1 cellular context compared by ENCODE assay signal in the genomic region with DNA sequence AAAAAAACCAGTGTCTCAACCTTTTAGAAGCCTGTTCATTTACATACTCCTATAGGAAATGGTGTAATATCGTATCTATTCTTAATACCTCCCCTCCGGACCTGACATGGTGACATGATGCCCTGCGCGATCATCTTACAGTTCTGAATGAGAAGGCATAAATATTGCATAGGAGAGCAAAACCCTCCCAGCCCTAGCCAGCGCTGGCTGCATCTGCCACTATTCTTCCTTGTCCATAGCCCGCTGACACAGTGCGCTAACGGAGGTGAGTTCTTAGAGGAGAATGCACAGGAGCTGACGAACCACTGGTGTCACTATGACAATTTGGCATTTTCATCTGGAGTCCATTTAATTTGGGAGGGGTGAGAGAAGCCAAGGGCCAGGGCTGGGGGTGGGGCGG.
TF ChIP-seq lines count a peak whose summit lies in the region.

No MANE protein-coding gene starts in this region.

TF ChIP-seq in HCT116, 20 proteins besides CTCF, POLR2A, EP300 and RAD21 (continued from another document):
- TF ChIP-seq, protein P1, sequence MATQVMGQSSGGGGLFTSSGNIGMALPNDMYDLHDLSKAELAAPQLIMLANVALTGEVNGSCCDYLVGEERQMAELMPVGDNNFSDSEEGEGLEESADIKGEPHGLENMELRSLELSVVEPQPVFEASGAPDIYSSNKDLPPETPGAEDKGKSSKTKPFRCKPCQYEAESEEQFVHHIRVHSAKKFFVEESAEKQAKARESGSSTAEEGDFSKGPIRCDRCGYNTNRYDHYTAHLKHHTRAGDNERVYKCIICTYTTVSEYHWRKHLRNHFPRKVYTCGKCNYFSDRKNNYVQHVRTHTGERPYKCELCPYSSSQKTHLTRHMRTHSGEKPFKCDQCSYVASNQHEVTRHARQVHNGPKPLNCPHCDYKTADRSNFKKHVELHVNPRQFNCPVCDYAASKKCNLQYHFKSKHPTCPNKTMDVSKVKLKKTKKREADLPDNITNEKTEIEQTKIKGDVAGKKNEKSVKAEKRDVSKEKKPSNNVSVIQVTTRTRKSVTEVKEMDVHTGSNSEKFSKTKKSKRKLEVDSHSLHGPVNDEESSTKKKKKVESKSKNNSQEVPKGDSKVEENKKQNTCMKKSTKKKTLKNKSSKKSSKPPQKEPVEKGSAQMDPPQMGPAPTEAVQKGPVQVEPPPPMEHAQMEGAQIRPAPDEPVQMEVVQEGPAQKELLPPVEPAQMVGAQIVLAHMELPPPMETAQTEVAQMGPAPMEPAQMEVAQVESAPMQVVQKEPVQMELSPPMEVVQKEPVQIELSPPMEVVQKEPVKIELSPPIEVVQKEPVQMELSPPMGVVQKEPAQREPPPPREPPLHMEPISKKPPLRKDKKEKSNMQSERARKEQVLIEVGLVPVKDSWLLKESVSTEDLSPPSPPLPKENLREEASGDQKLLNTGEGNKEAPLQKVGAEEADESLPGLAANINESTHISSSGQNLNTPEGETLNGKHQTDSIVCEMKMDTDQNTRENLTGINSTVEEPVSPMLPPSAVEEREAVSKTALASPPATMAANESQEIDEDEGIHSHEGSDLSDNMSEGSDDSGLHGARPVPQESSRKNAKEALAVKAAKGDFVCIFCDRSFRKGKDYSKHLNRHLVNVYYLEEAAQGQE (IDR thresholded peaks at IDR 0.05; ENCODE audit: low read depth): no peak
TF ChIP-seq in HCT116: peak in this region for 0.
